37 cellular contexts compared by ENCODE assay signal in genomic region chr13:112926003-112926402, GRCh38.
"Had no signal": no experiment of that assay in that cellular context is flagged by ENCODE, and none has a peak within 500 bp of the region (broad histone marks: within the 10 kb centered on the region; RNA-seq: fewer than 3 reads in every experiment).

No MANE protein-coding gene starts in this region.

- H3K36me3 Mint-ChIP-seq: activated CD4-positive, alpha-beta memory T cell treated with anti-CD3 and anti-CD28 coated beads for 36 hours; activated CD8-positive, alpha-beta memory T cell treated with anti-CD3 and anti-CD28 coated beads, Interleukin-2, amount 10 ng/mL, durations not matched to agents 7 days and 5 days; activated naive CD4-positive, alpha-beta T cell treated with anti-CD3 and anti-CD28 coated beads, Interleukin-2, amount 10 ng/mL, durations not matched to agents 7 days and 5 days; activated naive CD4-positive, alpha-beta T cell treated with anti-CD3 and anti-CD28 coated beads, Interleukin-2, amount 50 U/mL, for 24 hours; activated naive CD8-positive, alpha-beta T cell; activated naive CD8-positive, alpha-beta T cell treated with anti-CD3 and anti-CD28 coated beads, Interleukin-2, amount 10 ng/mL, durations not matched to agents 7 days and 5 days had no signal

- H3K9me3 Mint-ChIP-seq: activated B cell treated with CpG ODN at 0.5 μM for 24 hours; activated CD4-positive, alpha-beta memory T cell treated with anti-CD3 and anti-CD28 coated beads for 36 hours; activated CD4-positive, alpha-beta T cell treated with anti-CD3 and anti-CD28 coated beads, Interleukin-2, amount 10 ng/mL, durations not matched to agents 24 days and 14 days; activated CD8-positive, alpha-beta T cell treated with anti-CD3 and anti-CD28 coated beads for 36 hours; activated naive CD4-positive, alpha-beta T cell treated with anti-CD3 and anti-CD28 coated beads, Interleukin-2, amount 10 ng/mL, durations not matched to agents 7 days and 5 days; activated naive CD4-positive, alpha-beta T cell treated with anti-CD3 and anti-CD28 coated beads, Interleukin-2, amount 50 U/mL, for 24 hours; activated naive CD8-positive, alpha-beta T cell treated with anti-CD3 and anti-CD28 coated beads, Interleukin-2, amount 10 ng/mL, durations not matched to agents 7 days and 5 days; activated naive CD8-positive, alpha-beta T cell treated with anti-CD3 and anti-CD28 coated beads, Interleukin-2, amount 50 U/mL, for 24 hours; activated T-cell treated with anti-CD3 and anti-CD28 coated beads, Interleukin-2, amount 50 U/mL, for 24 hours; activated T-helper 2 cell treated with anti-CD3 and anti-CD28 coated beads, Interferon-gamma antibody, Interleukin-2, Interleukin-4, amounts not matched to agents 10 μg/mL and 5 μg/mL and 100 μg/mL, durations not matched to agents 14 hours and 24 hours and 36 hours; central memory CD8-positive, alpha-beta T cell; T-helper 2 cell treated with Interferon-gamma antibody and Interleukin-4, amounts not matched to agents 5 μg/mL and 100 μg/mL, for 36 hours had no signal

- ATAC-seq: activated CD8-positive, alpha-beta memory T cell treated with anti-CD3 and anti-CD28 coated beads, Interleukin-2, amount 10 ng/mL, durations not matched to agents 7 days and 5 days; activated CD8-positive, alpha-beta T cell treated with anti-CD3 and anti-CD28 coated beads for 36 hours; activated naive CD8-positive, alpha-beta T cell treated with anti-CD3 and anti-CD28 coated beads, Interleukin-2, amount 50 U/mL, for 24 hours had no signal

- H3K36me3 ChIP-seq: cardiac muscle cell had no signal

- H3K27ac Mint-ChIP-seq: activated B cell treated with CpG ODN at 0.5 μM for 24 hours; activated CD4-positive, alpha-beta memory T cell treated with anti-CD3 and anti-CD28 coated beads for 36 hours; activated CD4-positive, alpha-beta T cell treated with anti-CD3 and anti-CD28 coated beads, Interleukin-2, amount 10 ng/mL, durations not matched to agents 24 days and 14 days; activated CD8-positive, alpha-beta memory T cell treated with anti-CD3 and anti-CD28 coated beads, Interleukin-2, amount 10 ng/mL, durations not matched to agents 7 days and 5 days; activated CD8-positive, alpha-beta T cell treated with anti-CD3 and anti-CD28 coated beads for 36 hours; activated naive CD4-positive, alpha-beta T cell treated with anti-CD3 and anti-CD28 coated beads, Interleukin-2, amount 10 ng/mL, durations not matched to agents 7 days and 5 days; activated naive CD4-positive, alpha-beta T cell treated with anti-CD3 and anti-CD28 coated beads, Interleukin-2, amount 50 U/mL, for 24 hours; activated naive CD8-positive, alpha-beta T cell; activated naive CD8-positive, alpha-beta T cell treated with anti-CD3 and anti-CD28 coated beads, Interleukin-2, amount 10 ng/mL, durations not matched to agents 7 days and 5 days; activated naive CD8-positive, alpha-beta T cell treated with anti-CD3 and anti-CD28 coated beads, Interleukin-2, amount 50 U/mL, for 24 hours; activated T-cell treated with anti-CD3 and anti-CD28 coated beads, Interleukin-2, amount 50 U/mL, for 24 hours; activated T-helper 2 cell treated with anti-CD3 and anti-CD28 coated beads, Interferon-gamma antibody, Interleukin-2, Interleukin-4, amounts not matched to agents 10 μg/mL and 5 μg/mL and 100 μg/mL, durations not matched to agents 14 hours and 24 hours and 36 hours; T-helper 1 cell treated with Interleukin-12 subunit alpha and Interleukin-12 subunit beta and Interleukin-4 antibody, amounts not matched to agents 30 μg/mL and 1 μg/mL, for 36 hours; T-helper 2 cell treated with Interferon-gamma antibody and Interleukin-4, amounts not matched to agents 5 μg/mL and 100 μg/mL, for 36 hours had no signal

- DNase-seq: activated B cell treated with CpG ODN at 0.5 μM for 24 hours; activated CD4-positive, alpha-beta memory T cell treated with anti-CD3 and anti-CD28 coated beads for 36 hours; activated CD4-positive, alpha-beta T cell treated with anti-CD3 and anti-CD28 coated beads for 4 hours; activated CD4-positive, alpha-beta T cell treated with anti-CD3 and anti-CD28 coated beads, Interleukin-2, amount 10 ng/mL, durations not matched to agents 24 days and 14 days; activated CD4-positive, alpha-beta T cell treated with anti-CD3 and anti-CD28 coated beads, Interleukin-2, amount 50 U/mL, for 1 hour; activated CD4-positive, alpha-beta T cell treated with anti-CD3 and anti-CD28 coated beads, Interleukin-2, amount 50 U/mL, for 4 hours; activated CD4-positive, CD25-positive, alpha-beta regulatory T cell treated with anti-CD3 and anti-CD28 coated beads, Interleukin-2, amount 50 U/mL, for 72 hours; activated CD8-positive, alpha-beta memory T cell treated with anti-CD3 and anti-CD28 coated beads for 24 hours; activated CD8-positive, alpha-beta memory T cell treated with anti-CD3 and anti-CD28 coated beads, Interleukin-2, amount 10 ng/mL, durations not matched to agents 7 days and 5 days; activated CD8-positive, alpha-beta memory T cell treated with anti-CD3 and anti-CD28 coated beads, Interleukin-2, amount 50 U/mL, for 48 hours; activated CD8-positive, alpha-beta T cell treated with anti-CD3 and anti-CD28 coated beads for 36 hours; activated effector memory CD4-positive, alpha-beta T cell treated with Interleukin-2 at 50 U/mL for 16 hours; activated gamma-delta T cell; activated naive CD4-positive, alpha-beta T cell treated with anti-CD3 and anti-CD28 coated beads, Interleukin-2, amount 10 ng/mL, durations not matched to agents 7 days and 5 days; activated naive CD4-positive, alpha-beta T cell treated with Interleukin-2 at 50 U/mL for 16 hours; activated naive CD8-positive, alpha-beta T cell treated with anti-CD3 and anti-CD28 coated beads, Interleukin-2, amount 10 ng/mL, durations not matched to agents 7 days and 5 days; activated naive CD8-positive, alpha-beta T cell treated with anti-CD3 and anti-CD28 coated beads, Interleukin-2, amount 50 U/mL, for 24 hours; activated T-cell treated with anti-CD3 and anti-CD28 coated beads, Interleukin-2, amount 50 U/mL, for 24 hours; activated T-cell treated with anti-CD3 and anti-CD28 coated beads, Interleukin-2, amount 50 U/mL, for 48 hours; amygdala; anterior cingulate cortex; caudate nucleus; cerebellar nuclear complex; T-helper 1 cell; T-helper 2 cell; T-helper 9 cell had no signal

- H3K4me3 ChIP-seq: cardiac muscle cell had no signal

- H3K27me3 ChIP-seq: cardiac muscle cell had no signal

- FAIRE-seq: bronchial epithelial cell, TTC549 had no signal

- H3K27ac ChIP-seq: cardiac muscle cell, VCaP had no signal

- H3K4me3 Mint-ChIP-seq: activated B cell treated with CpG ODN at 0.5 μM for 24 hours; activated CD4-positive, alpha-beta memory T cell treated with anti-CD3 and anti-CD28 coated beads for 36 hours; activated CD4-positive, alpha-beta T cell treated with anti-CD3 and anti-CD28 coated beads, Interleukin-2, amount 10 ng/mL, durations not matched to agents 24 days and 14 days; activated CD8-positive, alpha-beta memory T cell treated with anti-CD3 and anti-CD28 coated beads, Interleukin-2, amount 10 ng/mL, durations not matched to agents 7 days and 5 days; activated CD8-positive, alpha-beta T cell treated with anti-CD3 and anti-CD28 coated beads for 36 hours; activated naive CD4-positive, alpha-beta T cell treated with anti-CD3 and anti-CD28 coated beads, Interleukin-2, amount 10 ng/mL, durations not matched to agents 7 days and 5 days; activated naive CD4-positive, alpha-beta T cell treated with anti-CD3 and anti-CD28 coated beads, Interleukin-2, amount 50 U/mL, for 24 hours; activated naive CD8-positive, alpha-beta T cell; activated naive CD8-positive, alpha-beta T cell treated with anti-CD3 and anti-CD28 coated beads, Interleukin-2, amount 10 ng/mL, durations not matched to agents 7 days and 5 days; activated naive CD8-positive, alpha-beta T cell treated with anti-CD3 and anti-CD28 coated beads, Interleukin-2, amount 50 U/mL, for 24 hours; activated T-cell treated with anti-CD3 and anti-CD28 coated beads, Interleukin-2, amount 50 U/mL, for 24 hours; brain; central memory CD8-positive, alpha-beta T cell; T-helper 1 cell treated with Interleukin-12 subunit alpha and Interleukin-12 subunit beta and Interleukin-4 antibody, amounts not matched to agents 30 μg/mL and 1 μg/mL, for 36 hours; T-helper 2 cell treated with Interferon-gamma antibody and Interleukin-4, amounts not matched to agents 5 μg/mL and 100 μg/mL, for 36 hours had no signal
